Comparison of ENCODE assay signal across 9 cellular contexts in genomic region chr16:68396481-68396880, GRCh38. TPM values are rescaled to one million over a fixed set of nuclear protein-coding genes. Genes with fewer than 3 reads are reported as not detected.
DNase-seq lines count a peak whose midpoint lies in the region; ATAC-seq, FAIRE-seq and TF ChIP-seq lines count a peak whose summit lies in the region.
"Had no signal": no experiment of that assay in that cellular context is flagged by ENCODE, and none has a peak within 500 bp of the region (broad histone marks: within the 10 kb centered on the region; RNA-seq: fewer than 3 reads in every experiment).

No MANE protein-coding gene starts in this region.

- H3K9ac ChIP-seq in OCI-LY1 (ENCODE audit: low read length) (no peak overlapping the region), kidney (ENCODE audit: low read length in 2 of 2) (no peak overlapping the region)

- no peaks in the 10 kb centered on the region for H3F3A ChIP-seq in OCI-LY1 (ENCODE audit: insufficient read depth, low read length)

- H3K27ac ChIP-seq in OCI-LY1 (ENCODE audit: low read depth, low read length, poor library complexity, severe bottlenecking), result no peak overlapping the region
- H3K27ac ChIP-seq in kidney (ENCODE audit: low read depth in 2 of 2, low read length in 2 of 2), result no peak overlapping the region

- no peaks in the 10 kb centered on the region for H3K79me2 ChIP-seq in OCI-LY1 (ENCODE audit: insufficient read depth, low read length)

- no peak overlapping the region for H3K4me3 Mint-ChIP-seq in activated naive CD4-positive, alpha-beta T cell treated with anti-CD3 and anti-CD28 coated beads, Interleukin-2, amount 50 U/mL, for 24 hours

- H3K4me1 ChIP-seq in OCI-LY1 (ENCODE audit: insufficient read depth, low read length, severe bottlenecking) (no peaks in the 10 kb centered on the region), kidney (ENCODE audit: control insufficient read depth in 1 of 2, insufficient read depth in 1 of 2, low read depth in 1 of 2, low read length in 2 of 2) (no peaks in the 10 kb centered on the region)

- no peak for ATAC-seq in HG03175 (IDR thresholded peaks at IDR 0.05; ENCODE audit: unreplicated experiment)
- no peak for ATAC-seq in HG03439 (IDR thresholded peaks at IDR 0.05; ENCODE audit: unreplicated experiment)

- no peak for FAIRE-seq in kidney (lab: Jason Lieb, UNC)

- H4K20me1 ChIP-seq in OCI-LY1 (ENCODE audit: insufficient read depth, low read length), result no peaks in the 10 kb centered on the region

- H2AFZ ChIP-seq in OCI-LY1 (ENCODE audit: low read length), result no peak overlapping the region

- H3K27ac Mint-ChIP-seq in activated naive CD4-positive, alpha-beta T cell treated with anti-CD3 and anti-CD28 coated beads, Interleukin-2, amount 50 U/mL, for 24 hours, result peak overlapping the region; percentile 41

- H3K36me3 ChIP-seq in OCI-LY1 (ENCODE audit: insufficient read depth, low read length), result no peaks in the 10 kb centered on the region
- no peaks in the 10 kb centered on the region for H3K36me3 ChIP-seq in kidney (ENCODE audit: control insufficient read depth in 1 of 2, insufficient read depth in 2 of 2, low read length in 2 of 2)

- H3K4me3 ChIP-seq in OCI-LY1 (ENCODE audit: low read depth, low read length, poor library complexity, severe bottlenecking) (no peak overlapping the region), kidney (ENCODE audit: low read length in 2 of 2) (no peak overlapping the region)

- no peaks in the 10 kb centered on the region for H3K9me2 ChIP-seq in OCI-LY1 (ENCODE audit: low read depth, low read length)

- peaks cover 22% of the 10 kb centered on the region for H3K4me1 Mint-ChIP-seq in activated naive CD4-positive, alpha-beta T cell treated with anti-CD3 and anti-CD28 coated beads, Interleukin-2, amount 50 U/mL, for 24 hours

- TF ChIP-seq CTCF in OCI-LY1 (IDR thresholded peaks at IDR 0.05; ENCODE audit: low read length), result peak; percentile 75
- peak; percentile 68 for TF ChIP-seq CTCF in kidney (IDR thresholded peaks at IDR 0.05; ENCODE audit: borderline replicate concordance, extremely low read depth, insufficient read depth)

- no peaks in the 10 kb centered on the region for H3K9me3 Mint-ChIP-seq in activated naive CD4-positive, alpha-beta T cell treated with anti-CD3 and anti-CD28 coated beads, Interleukin-2, amount 50 U/mL, for 24 hours

- no peaks in the 10 kb centered on the region for H3K36me3 Mint-ChIP-seq in activated naive CD4-positive, alpha-beta T cell treated with anti-CD3 and anti-CD28 coated beads, Interleukin-2, amount 50 U/mL, for 24 hours

- intact Hi-C loops in kidney (cut with DNase I), result loop anchor here (10.0 kb wide), 1 partner anchor 108 kb away; no protein-coding TSS in a partner anchor

- H3K9me3 ChIP-seq in OCI-LY1 (ENCODE audit: low read length) (no peaks in the 10 kb centered on the region), kidney (ENCODE audit: control insufficient read depth in 1 of 2, low read length in 2 of 2) (no peaks in the 10 kb centered on the region)

- no peaks in the 10 kb centered on the region; the same call in 1 of the 2 replicates for H3K27me3 ChIP-seq in OCI-LY1 (ENCODE audit: insufficient read depth, low read length)

- peak; percentile 15 to 18 for DNase-seq in activated CD8-positive, alpha-beta memory T cell treated with anti-CD3 and anti-CD28 coated beads for 1 hour (ENCODE audit: extremely low read depth in 1 of 2, low read depth in 1 of 2)
- no peak for DNase-seq in activated CD8-positive, alpha-beta memory T cell treated with anti-CD3 and anti-CD28 coated beads for 24 hours
- peak; percentile 48 for DNase-seq in kidney
- DNase-seq in stimulated activated CD8-positive, alpha-beta memory T cell treated with anti-CD3 and anti-CD28 coated beads, Interleukin-2, amount 100 ng/mL, for 1 hour (ENCODE audit: low read depth in 2 of 2), result peak; percentile 7 to 19

- H3K27me3 Mint-ChIP-seq in activated naive CD4-positive, alpha-beta T cell treated with anti-CD3 and anti-CD28 coated beads, Interleukin-2, amount 50 U/mL, for 24 hours, result no peaks in the 10 kb centered on the region

- H3K4me2 ChIP-seq in OCI-LY1 (ENCODE audit: low read length), result no peak overlapping the region

RNA-seq across cellular contexts. Expression of gene SMPD3, which starts 51.8 kb away (rescaled TPM):
- total RNA-seq in kidney, result 0.72 TPM
- 0.28 TPM for polyA plus RNA-seq in kidney (ENCODE audit: insufficient read depth, low read depth, low replicate concordance)
- total RNA-seq: glomerular endothelial cell had no signal
